1 cellular context compared by ENCODE assay signal in the genomic region with DNA sequence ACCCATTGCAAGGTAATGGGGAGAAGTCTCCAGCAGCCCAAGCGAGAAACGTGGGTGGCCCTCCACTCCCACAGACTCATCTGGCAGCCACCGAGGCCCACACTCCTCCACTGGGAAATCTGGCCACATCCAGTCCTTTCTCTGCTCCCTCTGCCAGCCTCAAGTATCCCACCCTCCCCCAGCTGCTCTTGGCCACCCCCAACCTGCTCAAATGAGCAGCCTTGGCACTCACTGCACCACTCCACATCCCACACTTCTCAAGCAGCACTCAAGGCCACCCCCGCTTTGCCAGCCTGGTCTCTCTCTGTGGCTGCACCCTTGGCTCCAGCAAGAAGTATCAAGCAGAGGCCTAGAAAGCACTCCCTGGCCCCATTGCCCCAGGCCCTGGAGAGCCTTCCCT.
TF ChIP-seq lines count a peak whose summit lies in the region.

No MANE protein-coding gene starts in this region.

TF ChIP-seq in IMR-90, 13 proteins besides CTCF, POLR2A, EP300 and RAD21:
- TF ChIP-seq MXI1 (IDR thresholded peaks at IDR 0.05; ENCODE audit: borderline replicate concordance, low read depth, low read length), result no peak
- no peak for TF ChIP-seq SMC3 (IDR thresholded peaks at IDR 0.05; ENCODE audit: low read depth, low read length)
- TF ChIP-seq BHLHE40 (IDR thresholded peaks at IDR 0.05; ENCODE audit: low read depth, low read length), result no peak
- TF ChIP-seq CHD1 (IDR thresholded peaks at IDR 0.05; ENCODE audit: low read depth, low read length), result no peak
- no peak for TF ChIP-seq NFE2L2 (IDR thresholded peaks at IDR 0.05; ENCODE audit: low read depth, low read length)
- TF ChIP-seq MAFK (IDR thresholded peaks at IDR 0.05; ENCODE audit: low read depth, low read length), result no peak
- no peak for TF ChIP-seq FOS (IDR thresholded peaks at IDR 0.05; ENCODE audit: low read depth, low read length)
- no peak for TF ChIP-seq MAZ (IDR thresholded peaks at IDR 0.05; ENCODE audit: borderline replicate concordance, low read depth, low read length)
- TF ChIP-seq RCOR1 (IDR thresholded peaks at IDR 0.05; ENCODE audit: insufficient replicate concordance, low read length), result no peak
- TF ChIP-seq, protein P1, sequence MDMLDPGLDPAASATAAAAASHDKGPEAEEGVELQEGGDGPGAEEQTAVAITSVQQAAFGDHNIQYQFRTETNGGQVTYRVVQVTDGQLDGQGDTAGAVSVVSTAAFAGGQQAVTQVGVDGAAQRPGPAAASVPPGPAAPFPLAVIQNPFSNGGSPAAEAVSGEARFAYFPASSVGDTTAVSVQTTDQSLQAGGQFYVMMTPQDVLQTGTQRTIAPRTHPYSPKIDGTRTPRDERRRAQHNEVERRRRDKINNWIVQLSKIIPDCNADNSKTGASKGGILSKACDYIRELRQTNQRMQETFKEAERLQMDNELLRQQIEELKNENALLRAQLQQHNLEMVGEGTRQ (IDR thresholded peaks at IDR 0.05; ENCODE audit: low read depth, low read length), result no peak
- no peak for TF ChIP-seq RFX5 (IDR thresholded peaks at IDR 0.05; ENCODE audit: low read depth, low read length)
TF ChIP-seq in IMR-90: peak in this region for 0.
